Comparison of ENCODE assay signal across 15 cellular contexts in the genomic region with DNA sequence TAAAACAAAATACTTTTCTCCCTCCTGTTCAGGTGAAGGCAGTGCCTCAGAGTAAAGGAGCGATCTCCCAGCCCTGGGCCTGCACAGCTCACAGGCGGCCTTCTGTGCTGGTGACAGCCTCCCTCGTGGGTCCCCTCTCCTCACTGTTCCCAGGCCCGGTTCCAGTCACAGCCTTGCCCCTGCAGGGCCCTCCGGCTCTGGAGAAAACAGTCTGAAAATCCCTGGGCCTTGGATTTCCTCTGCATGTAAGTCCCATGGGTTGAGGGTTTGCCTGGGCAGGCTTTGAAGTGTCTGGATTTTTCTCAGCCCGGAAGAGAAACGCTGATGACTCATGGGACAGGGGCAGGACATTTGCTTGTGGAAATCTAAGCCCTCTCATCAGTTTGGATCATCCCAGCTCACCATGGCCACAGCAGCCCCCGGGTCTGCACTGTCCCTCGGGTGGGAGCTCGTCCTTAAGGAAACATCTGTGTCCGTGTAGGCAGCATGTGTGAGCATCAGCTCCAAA.
DNase-seq lines count a peak whose midpoint lies in the region; FAIRE-seq and TF ChIP-seq lines count a peak whose summit lies in the region.
"Had no signal": no experiment of that assay in that cellular context is flagged by ENCODE, and none has a peak within 500 bp of the region (broad histone marks: within the 10 kb centered on the region; RNA-seq: fewer than 3 reads in every experiment).

No MANE protein-coding gene starts in this region.

- H3K4me3 ChIP-seq in choroid plexus epithelial cell (ENCODE audit: low read depth, low read length) (no peak overlapping the region), mesenchymal stem cell (ENCODE audit: insufficient read depth in 1 of 2, low read depth in 1 of 2, low read length in 2 of 2) (no peak overlapping the region), HAP-1 (no peak overlapping the region)
- H3K4me3 ChIP-seq: coronary artery had no signal

- H2AFZ ChIP-seq in mesenchymal stem cell (ENCODE audit: low read depth, low read length) = peak overlapping the region; percentile 92

- H3K9me3 ChIP-seq in mesenchymal stem cell (ENCODE audit: control insufficient read depth, low read length) = no peaks in the 10 kb centered on the region
- no peaks in the 10 kb centered on the region for H3K9me3 ChIP-seq in HAP-1

- TF ChIP-seq CTCF in choroid plexus epithelial cell (conservative IDR thresholded peaks at IDR 0.05; ENCODE audit: low read depth, low read length) = no peak

- no peak overlapping the region for H3K14ac ChIP-seq in mesenchymal stem cell (ENCODE audit: low read length in 2 of 2)

- H3K36me3 ChIP-seq in mesenchymal stem cell (ENCODE audit: control insufficient read depth in 1 of 2, insufficient read depth in 2 of 2, low read depth in 1 of 2, low read length in 2 of 2) (no peaks in the 10 kb centered on the region), HAP-1 (replicated peaks) (no peaks in the 10 kb centered on the region)

- 36% methylated on average over 11 of the region's 11 CpGs for WGBS in mesenchymal stem cell

- H4K91ac ChIP-seq in mesenchymal stem cell (ENCODE audit: low read length) = peak overlapping the region; percentile 84

- H3K23ac ChIP-seq in mesenchymal stem cell (ENCODE audit: low read length in 2 of 2) = no peak overlapping the region

- H3K27me3 ChIP-seq in mesenchymal stem cell (ENCODE audit: control insufficient read depth in 1 of 2, insufficient read depth in 1 of 2, low read length in 2 of 2) (no peaks in the 10 kb centered on the region), HAP-1 (ENCODE audit: low read depth) (no peaks in the 10 kb centered on the region)

- H2BK120ac ChIP-seq in mesenchymal stem cell (ENCODE audit: low read depth, low read length) = peak overlapping the region; percentile 81

- H4K8ac ChIP-seq in mesenchymal stem cell (ENCODE audit: low read length) = peak overlapping the region; percentile 45

- DNase-seq in AG08395 (ENCODE audit: low spot score) (peak; percentile 69), HTR-8/SVneo (ENCODE audit: insufficient read length, low spot score) (peak; percentile 48), choroid plexus epithelial cell (ENCODE audit: low read depth) (peak; percentile 74), mesenchymal stem cell (peak; percentile 84), medulla oblongata (ENCODE audit: extremely low spot score) (no peak), HAP-1 (ENCODE audit: low spot score in 2 of 2) (no peak), iPS-NIHi11 (ENCODE audit: low spot score) (no peak)
- no peak for DNase-seq in activated CD4-positive, alpha-beta T cell treated with anti-CD3 and anti-CD28 coated beads, Interleukin-2, amount 50 U/mL, for 48 hours
- DNase-seq: activated CD4-positive, CD25-positive, alpha-beta regulatory T cell; activated effector memory CD4-positive, alpha-beta T cell treated with anti-CD3 and anti-CD28 coated beads, Interleukin-2, amount 50 U/mL, for 16 hours; SHP77; stimulated activated CD4-positive, alpha-beta T cell treated with anti-CD3 and anti-CD28 coated beads, Interleukin-1b, Interleukin-23, amount 100 ng/mL, for 48 hours; stimulated activated naive CD8-positive, alpha-beta T cell treated with anti-CD3 and anti-CD28 coated beads, Interleukin-15, Interleukin-2, amounts not matched to agents 100 U/mL and 50 U/mL, for 24 hours had no signal

- peak overlapping the region in 1 of 2 experiments; percentile 83 for H3K4ac ChIP-seq in mesenchymal stem cell (ENCODE audit: low read depth in 1 of 2, low read length in 2 of 2)

- H3K27ac ChIP-seq in mesenchymal stem cell (ENCODE audit: low read length, poor library complexity, severe bottlenecking) = peak overlapping the region; percentile 53
- H3K27ac ChIP-seq: C4-2B, coronary artery had no signal

- FAIRE-seq in HTR-8/SVneo (lab: Jason Lieb, UNC) = no peak

- peak overlapping the region; percentile 89 to 95 for H3K18ac ChIP-seq in mesenchymal stem cell (ENCODE audit: low read depth in 1 of 2, low read length in 2 of 2)

- no peaks in the 10 kb centered on the region for H3K79me1 ChIP-seq in mesenchymal stem cell (replicated peaks; ENCODE audit: low read length, poor library complexity, severe bottlenecking)

- no peak overlapping the region for H2AK5ac ChIP-seq in mesenchymal stem cell (ENCODE audit: low read length, severe bottlenecking)

- H3K4me1 ChIP-seq in mesenchymal stem cell (ENCODE audit: control insufficient read depth, insufficient read depth, low read depth, low read length) (peaks cover 22% of the 10 kb centered on the region), HAP-1 (no peaks in the 10 kb centered on the region)

- no peak overlapping the region for H3K4me2 ChIP-seq in mesenchymal stem cell (ENCODE audit: low read length, poor library complexity, severe bottlenecking)

- peak overlapping the region in 1 of 2 experiments; percentile 88 for H2BK12ac ChIP-seq in mesenchymal stem cell (ENCODE audit: low read length in 2 of 2)

- no peak overlapping the region for H2BK15ac ChIP-seq in mesenchymal stem cell (ENCODE audit: low read depth, poor library complexity, severe bottlenecking)

- in situ Hi-C loops in HAP-1 (cut with MboI; ENCODE audit: low sequenced_read_pairs) = loop anchor here (25.0 kb wide), 1 partner anchor 111 kb away; no protein-coding TSS in a partner anchor

- peak overlapping the region; percentile 81 for H2BK5ac ChIP-seq in mesenchymal stem cell (ENCODE audit: low read depth, low read length, poor library complexity, severe bottlenecking)

- H3K9ac ChIP-seq in mesenchymal stem cell (ENCODE audit: low read length) = peak overlapping the region; percentile 39

Comparison
In these comparisons a context has a peak if more than half of its experiments do, and no peak if none do; other contexts are left out.
1. DNase-seq: peak in AG08395 (single experiment), HTR-8/SVneo (single experiment), choroid plexus epithelial cell (single experiment) and mesenchymal stem cell (single experiment); none in medulla oblongata (single experiment), HAP-1 (0 of 2), iPS-NIHi11 (single experiment) and activated CD4-positive, alpha-beta T cell treated with anti-CD3 and anti-CD28 coated beads, Interleukin-2, amount 50 U/mL, for 48 hours (0 of 2).